In genomic region chr12:42474391-42474790, GRCh38 we compare ENCODE assay signal across 12 cellular contexts.
DNase-seq lines count a peak whose midpoint lies in the region; ATAC-seq and TF ChIP-seq lines count a peak whose summit lies in the region.
"Had no signal": no experiment of that assay in that cellular context is flagged by ENCODE, and none has a peak within 500 bp of the region (broad histone marks: within the 10 kb centered on the region; RNA-seq: fewer than 3 reads in every experiment).

No MANE protein-coding gene starts in this region.

- DNase-seq in heart left ventricle (no peak), left ventricle myocardium superior (no peak), fibroblast of lung (ENCODE audit: low read depth in 2 of 2) (peak; percentile 20 to 81), NCI-H1105 (lab: John Stamatoyannopoulos, UW) (no peak), C1 segment of cervical spinal cord (lab: John Stamatoyannopoulos, UW) (no peak)
- DNase-seq: BE2C; H9; immature natural killer cell; NK-92 treated with Interleukin-12 subunit alpha and Interleukin-12 subunit beta, amount 100 ng/mL, for 24 hours had no signal

- intact Hi-C loops in heart left ventricle (cut with DNase I), result loop anchor here in 2 of 10 donors (10.0 kb wide), 2 partner anchors 240 to 330 kb away; partner anchors contain the start of genes GXYLT1 (in 1 of the 2) and YAF2 (in 1 of the 2)
- intact Hi-C loops in left ventricle myocardium superior (cut with micrococcal nuclease), result no loop called here

- H3K27ac ChIP-seq in heart left ventricle (peak overlapping the region in 3 of 12 donors; percentile 1 to 35 (median 3)), OCI-LY1 (ENCODE audit: low read depth, low read length, poor library complexity, severe bottlenecking) (peak overlapping the region; percentile 41), fibroblast of lung (ENCODE audit: insufficient read depth, low read length) (no peak overlapping the region)

- no peaks in the 10 kb centered on the region for H4K20me1 ChIP-seq in OCI-LY1 (ENCODE audit: insufficient read depth, low read length)
- H4K20me1 ChIP-seq in fibroblast of lung (ENCODE audit: control insufficient read depth, extremely low read depth, insufficient read depth, low read length), result no peaks in the 10 kb centered on the region

- H3F3A ChIP-seq in OCI-LY1 (ENCODE audit: insufficient read depth, low read length), result 0 out of 2 replicates have a peak, but pooled peaks cover 8% of the 10 kb centered on the region

- H3K9ac ChIP-seq in OCI-LY1 (ENCODE audit: low read length), result no peak overlapping the region
- no peak overlapping the region for H3K9ac ChIP-seq in fibroblast of lung (ENCODE audit: insufficient read depth, low read length)

- H3K4me2 ChIP-seq in OCI-LY1 (ENCODE audit: low read length) (no peak overlapping the region), fibroblast of lung (ENCODE audit: extremely low read depth, insufficient read depth, low read length) (no peak overlapping the region)

- WGBS in heart left ventricle, 4 donors, result 49 to 54% (median 51%) methylated on average over 2 of the region's 2 CpGs

- no peaks in the 10 kb centered on the region for H3K27me3 ChIP-seq in heart left ventricle
- H3K27me3 ChIP-seq in OCI-LY1 (ENCODE audit: insufficient read depth, low read length), result no peaks in the 10 kb centered on the region
- H3K27me3 ChIP-seq in fibroblast of lung (ENCODE audit: control insufficient read depth, insufficient read depth, low read length), result no peaks in the 10 kb centered on the region
- H3K27me3 ChIP-seq: BE2C had no signal

- no peak for TF ChIP-seq CTCF in heart left ventricle (IDR thresholded peaks at IDR 0.05)
- no peak for TF ChIP-seq CTCF in OCI-LY1 (IDR thresholded peaks at IDR 0.05; ENCODE audit: low read length)
- no peak for TF ChIP-seq CTCF in fibroblast of lung (conservative IDR thresholded peaks at IDR 0.05 in 1 of 2, IDR thresholded peaks at IDR 0.05 in 1 of 2; ENCODE audit: low read depth in 1 of 2, low read length in 2 of 2)

- H3K4me1 ChIP-seq in heart left ventricle (peaks cover 3 to 71% (median 39%) of the 10 kb centered on the region in 12 donors), OCI-LY1 (ENCODE audit: insufficient read depth, low read length, severe bottlenecking) (peaks cover 68% of the 10 kb centered on the region), fibroblast of lung (ENCODE audit: control insufficient read depth, extremely low read depth, insufficient read depth, low read length) (peaks cover 9% of the 10 kb centered on the region)
- H3K4me1 ChIP-seq: BE2C had no signal

- H3K79me2 ChIP-seq in OCI-LY1 (ENCODE audit: insufficient read depth, low read length) (no peaks in the 10 kb centered on the region), fibroblast of lung (ENCODE audit: control insufficient read depth, insufficient read depth, low read length) (peaks cover 15% of the 10 kb centered on the region)

- TF ChIP-seq POLR2A in heart left ventricle (IDR thresholded peaks at IDR 0.05), result no peak

- H2AFZ ChIP-seq in OCI-LY1 (ENCODE audit: low read length) (no peak overlapping the region), fibroblast of lung (ENCODE audit: low read length) (no peak overlapping the region)

- H3K9me3 ChIP-seq in heart left ventricle (no peaks in the 10 kb centered on the region), OCI-LY1 (ENCODE audit: low read length) (no peaks in the 10 kb centered on the region), fibroblast of lung (ENCODE audit: control insufficient read depth, insufficient read depth, low read depth, low read length) (no peaks in the 10 kb centered on the region)
- H3K9me3 ChIP-seq: BE2C had no signal

- H3K4me3 ChIP-seq in heart left ventricle (no peak overlapping the region), OCI-LY1 (ENCODE audit: low read depth, low read length, poor library complexity, severe bottlenecking) (no peak overlapping the region), fibroblast of lung (replicated peaks in 1 of 4; ENCODE audit: control extremely low read depth in 1 of 4, insufficient read depth in 1 of 4, low read depth in 3 of 4, low read length in 4 of 4) (no peak overlapping the region)

- H3K36me3 ChIP-seq in heart left ventricle, result peaks cover 0 to 29% (median 10%) of the 10 kb centered on the region in 9 donors
- H3K36me3 ChIP-seq in OCI-LY1 (ENCODE audit: insufficient read depth, low read length), result no peaks in the 10 kb centered on the region
- no peaks in the 10 kb centered on the region for H3K36me3 ChIP-seq in fibroblast of lung (ENCODE audit: control insufficient read depth, insufficient read depth, low read length)

- no peaks in the 10 kb centered on the region for H3K9me2 ChIP-seq in OCI-LY1 (ENCODE audit: low read depth, low read length)

- ATAC-seq in heart left ventricle (peak in 3 of 4 donors; percentile 41 to 65 (median 57)), left ventricle myocardium superior (no peak), HG03432 (IDR thresholded peaks at IDR 0.05; ENCODE audit: unreplicated experiment) (no peak), HG02970 (IDR thresholded peaks at IDR 0.05; ENCODE audit: low FRiP score, unreplicated experiment) (no peak)

Comparison
In these comparisons a context has a peak if more than half of its experiments do, and no peak if none do; other contexts are left out.
1. ATAC-seq: peak in heart left ventricle (3 of 4); none in left ventricle myocardium superior (single experiment), HG03432 (single experiment) and HG02970 (single experiment).
2. DNase-seq: peak in fibroblast of lung (2 of 2); none in heart left ventricle (0 of 5), left ventricle myocardium superior (single experiment), NCI-H1105 (single experiment) and C1 segment of cervical spinal cord (0 of 14).